ENCODE assay signal across 1 cellular context in the genomic region with DNA sequence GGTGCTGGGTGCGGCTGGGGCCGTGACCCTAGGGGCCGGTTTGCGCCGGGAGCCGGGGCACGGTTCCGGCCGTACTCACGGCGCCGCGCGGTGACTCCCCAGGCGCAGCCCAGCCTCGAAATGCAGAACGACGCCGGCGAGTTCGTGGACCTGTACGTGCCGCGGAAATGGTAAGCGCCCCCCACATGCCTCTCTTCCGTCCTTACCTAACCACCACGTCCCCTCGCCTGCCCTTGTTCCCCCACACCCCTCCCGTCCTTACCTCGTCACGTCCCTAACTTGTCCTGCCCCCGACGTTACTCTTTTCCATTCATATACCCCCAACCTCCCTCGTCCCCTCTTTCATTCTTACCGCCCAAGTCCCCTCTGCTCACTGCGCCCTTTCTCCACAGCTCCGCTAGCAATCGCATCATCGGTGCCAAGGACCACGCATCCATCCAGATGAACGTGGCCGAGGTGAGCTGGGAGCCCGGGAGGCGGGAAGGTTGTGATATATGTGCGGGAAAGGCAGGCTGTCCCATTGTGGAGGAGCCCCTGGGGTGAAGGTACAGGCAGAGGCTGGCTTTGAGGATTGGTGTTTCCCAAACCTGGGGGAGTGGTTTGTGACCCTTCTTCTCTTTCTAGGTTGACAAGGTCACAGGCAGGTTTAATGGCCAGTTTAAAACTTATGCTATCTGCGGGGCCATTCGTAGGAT.
A peak's percentile ranks its signal among the peaks of the same experiment; 100 is the strongest.
TF ChIP-seq lines count a peak whose summit lies in the region.

No MANE protein-coding gene starts in this region.

TF ChIP-seq in HepG2, 621 proteins besides CTCF, POLR2A, EP300 and RAD21 (continued from another document and continues in another):
- TF ChIP-seq, protein P1, sequence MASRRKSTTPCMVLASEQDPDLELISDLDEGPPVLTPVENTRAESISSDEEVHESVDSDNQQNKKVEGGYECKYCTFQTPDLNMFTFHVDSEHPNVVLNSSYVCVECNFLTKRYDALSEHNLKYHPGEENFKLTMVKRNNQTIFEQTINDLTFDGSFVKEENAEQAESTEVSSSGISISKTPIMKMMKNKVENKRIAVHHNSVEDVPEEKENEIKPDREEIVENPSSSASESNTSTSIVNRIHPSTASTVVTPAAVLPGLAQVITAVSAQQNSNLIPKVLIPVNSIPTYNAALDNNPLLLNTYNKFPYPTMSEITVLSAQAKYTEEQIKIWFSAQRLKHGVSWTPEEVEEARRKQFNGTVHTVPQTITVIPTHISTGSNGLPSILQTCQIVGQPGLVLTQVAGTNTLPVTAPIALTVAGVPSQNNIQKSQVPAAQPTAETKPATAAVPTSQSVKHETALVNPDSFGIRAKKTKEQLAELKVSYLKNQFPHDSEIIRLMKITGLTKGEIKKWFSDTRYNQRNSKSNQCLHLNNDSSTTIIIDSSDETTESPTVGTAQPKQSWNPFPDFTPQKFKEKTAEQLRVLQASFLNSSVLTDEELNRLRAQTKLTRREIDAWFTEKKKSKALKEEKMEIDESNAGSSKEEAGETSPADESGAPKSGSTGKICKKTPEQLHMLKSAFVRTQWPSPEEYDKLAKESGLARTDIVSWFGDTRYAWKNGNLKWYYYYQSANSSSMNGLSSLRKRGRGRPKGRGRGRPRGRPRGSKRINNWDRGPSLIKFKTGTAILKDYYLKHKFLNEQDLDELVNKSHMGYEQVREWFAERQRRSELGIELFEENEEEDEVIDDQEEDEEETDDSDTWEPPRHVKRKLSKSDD (CRISPR knock-in tag; IDR thresholded peaks at IDR 0.05; ENCODE audit: low read depth) = peak; percentile 46; the same call in 1 of the 2 replicates
- TF ChIP-seq, protein P2, sequence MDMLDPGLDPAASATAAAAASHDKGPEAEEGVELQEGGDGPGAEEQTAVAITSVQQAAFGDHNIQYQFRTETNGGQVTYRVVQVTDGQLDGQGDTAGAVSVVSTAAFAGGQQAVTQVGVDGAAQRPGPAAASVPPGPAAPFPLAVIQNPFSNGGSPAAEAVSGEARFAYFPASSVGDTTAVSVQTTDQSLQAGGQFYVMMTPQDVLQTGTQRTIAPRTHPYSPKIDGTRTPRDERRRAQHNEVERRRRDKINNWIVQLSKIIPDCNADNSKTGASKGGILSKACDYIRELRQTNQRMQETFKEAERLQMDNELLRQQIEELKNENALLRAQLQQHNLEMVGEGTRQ (IDR thresholded peaks at IDR 0.05; ENCODE audit: low read depth, low read length) = no peak
- TF ChIP-seq, protein P2 (CRISPR knock-in tag; IDR thresholded peaks at IDR 0.05; ENCODE audit: borderline replicate concordance) = no peak
- TF ChIP-seq ZNF253 (CRISPR knock-in tag; IDR thresholded peaks at IDR 0.05; ENCODE audit: borderline replicate concordance) = peak; percentile 21; the same call in 1 of the 2 replicates
- no peak for TF ChIP-seq ZMAT3 (CRISPR knock-in tag; conservative IDR thresholded peaks at IDR 0.05)
- 0 out of 2 replicates have a peak, but pooled peaks have one; percentile 25 for TF ChIP-seq ZC3H13 (CRISPR knock-in tag; IDR thresholded peaks at IDR 0.05)
- TF ChIP-seq, protein P3, sequence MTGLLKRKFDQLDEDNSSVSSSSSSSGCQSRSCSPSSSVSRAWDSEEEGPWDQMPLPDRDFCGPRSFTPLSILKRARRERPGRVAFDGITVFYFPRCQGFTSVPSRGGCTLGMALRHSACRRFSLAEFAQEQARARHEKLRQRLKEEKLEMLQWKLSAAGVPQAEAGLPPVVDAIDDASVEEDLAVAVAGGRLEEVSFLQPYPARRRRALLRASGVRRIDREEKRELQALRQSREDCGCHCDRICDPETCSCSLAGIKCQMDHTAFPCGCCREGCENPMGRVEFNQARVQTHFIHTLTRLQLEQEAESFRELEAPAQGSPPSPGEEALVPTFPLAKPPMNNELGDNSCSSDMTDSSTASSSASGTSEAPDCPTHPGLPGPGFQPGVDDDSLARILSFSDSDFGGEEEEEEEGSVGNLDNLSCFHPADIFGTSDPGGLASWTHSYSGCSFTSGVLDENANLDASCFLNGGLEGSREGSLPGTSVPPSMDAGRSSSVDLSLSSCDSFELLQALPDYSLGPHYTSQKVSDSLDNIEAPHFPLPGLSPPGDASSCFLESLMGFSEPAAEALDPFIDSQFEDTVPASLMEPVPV (CRISPR knock-in tag; IDR thresholded peaks at IDR 0.05) = no peak
- TF ChIP-seq HNRNPH1 (optimal IDR thresholded peaks at IDR 0.05; ENCODE audit: low read depth, low read length) = peak; percentile 37
- TF ChIP-seq LCORL (IDR thresholded peaks at IDR 0.05) = no peak
- TF ChIP-seq LCORL (CRISPR knock-in tag; IDR thresholded peaks at IDR 0.05) = no peak
- TF ChIP-seq ZFP90 (CRISPR knock-in tag; IDR thresholded peaks at IDR 0.05; ENCODE audit: borderline replicate concordance) = 0 out of 2 replicates have a peak, but pooled peaks have one; percentile 47
- 0 out of 2 replicates have a peak, but pooled peaks have one; percentile 6 for TF ChIP-seq ZSCAN9 (CRISPR knock-in tag; IDR thresholded peaks at IDR 0.05; ENCODE audit: borderline replicate concordance)
- TF ChIP-seq, protein P4, sequence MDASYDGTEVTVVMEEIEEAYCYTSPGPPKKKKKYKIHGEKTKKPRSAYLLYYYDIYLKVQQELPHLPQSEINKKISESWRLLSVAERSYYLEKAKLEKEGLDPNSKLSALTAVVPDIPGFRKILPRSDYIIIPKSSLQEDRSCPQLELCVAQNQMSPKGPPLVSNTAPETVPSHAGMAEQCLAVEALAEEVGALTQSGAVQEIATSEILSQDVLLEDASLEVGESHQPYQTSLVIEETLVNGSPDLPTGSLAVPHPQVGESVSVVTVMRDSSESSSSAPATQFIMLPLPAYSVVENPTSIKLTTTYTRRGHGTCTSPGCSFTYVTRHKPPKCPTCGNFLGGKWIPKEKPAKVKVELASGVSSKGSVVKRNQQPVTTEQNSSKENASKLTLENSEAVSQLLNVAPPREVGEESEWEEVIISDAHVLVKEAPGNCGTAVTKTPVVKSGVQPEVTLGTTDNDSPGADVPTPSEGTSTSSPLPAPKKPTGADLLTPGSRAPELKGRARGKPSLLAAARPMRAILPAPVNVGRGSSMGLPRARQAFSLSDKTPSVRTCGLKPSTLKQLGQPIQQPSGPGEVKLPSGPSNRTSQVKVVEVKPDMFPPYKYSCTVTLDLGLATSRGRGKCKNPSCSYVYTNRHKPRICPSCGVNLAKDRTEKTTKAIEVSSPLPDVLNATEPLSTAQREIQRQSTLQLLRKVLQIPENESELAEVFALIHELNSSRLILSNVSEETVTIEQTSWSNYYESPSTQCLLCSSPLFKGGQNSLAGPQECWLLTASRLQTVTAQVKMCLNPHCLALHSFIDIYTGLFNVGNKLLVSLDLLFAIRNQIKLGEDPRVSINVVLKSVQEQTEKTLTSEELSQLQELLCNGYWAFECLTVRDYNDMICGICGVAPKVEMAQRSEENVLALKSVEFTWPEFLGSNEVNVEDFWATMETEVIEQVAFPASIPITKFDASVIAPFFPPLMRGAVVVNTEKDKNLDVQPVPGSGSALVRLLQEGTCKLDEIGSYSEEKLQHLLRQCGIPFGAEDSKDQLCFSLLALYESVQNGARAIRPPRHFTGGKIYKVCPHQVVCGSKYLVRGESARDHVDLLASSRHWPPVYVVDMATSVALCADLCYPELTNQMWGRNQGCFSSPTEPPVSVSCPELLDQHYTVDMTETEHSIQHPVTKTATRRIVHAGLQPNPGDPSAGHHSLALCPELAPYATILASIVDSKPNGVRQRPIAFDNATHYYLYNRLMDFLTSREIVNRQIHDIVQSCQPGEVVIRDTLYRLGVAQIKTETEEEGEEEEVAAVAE (CRISPR knock-in tag; IDR thresholded peaks at IDR 0.05; ENCODE audit: borderline replicate concordance) = no peak
- TF ChIP-seq ZBTB21 (CRISPR knock-in tag; IDR thresholded peaks at IDR 0.05) = no peak
- TF ChIP-seq, protein P5, sequence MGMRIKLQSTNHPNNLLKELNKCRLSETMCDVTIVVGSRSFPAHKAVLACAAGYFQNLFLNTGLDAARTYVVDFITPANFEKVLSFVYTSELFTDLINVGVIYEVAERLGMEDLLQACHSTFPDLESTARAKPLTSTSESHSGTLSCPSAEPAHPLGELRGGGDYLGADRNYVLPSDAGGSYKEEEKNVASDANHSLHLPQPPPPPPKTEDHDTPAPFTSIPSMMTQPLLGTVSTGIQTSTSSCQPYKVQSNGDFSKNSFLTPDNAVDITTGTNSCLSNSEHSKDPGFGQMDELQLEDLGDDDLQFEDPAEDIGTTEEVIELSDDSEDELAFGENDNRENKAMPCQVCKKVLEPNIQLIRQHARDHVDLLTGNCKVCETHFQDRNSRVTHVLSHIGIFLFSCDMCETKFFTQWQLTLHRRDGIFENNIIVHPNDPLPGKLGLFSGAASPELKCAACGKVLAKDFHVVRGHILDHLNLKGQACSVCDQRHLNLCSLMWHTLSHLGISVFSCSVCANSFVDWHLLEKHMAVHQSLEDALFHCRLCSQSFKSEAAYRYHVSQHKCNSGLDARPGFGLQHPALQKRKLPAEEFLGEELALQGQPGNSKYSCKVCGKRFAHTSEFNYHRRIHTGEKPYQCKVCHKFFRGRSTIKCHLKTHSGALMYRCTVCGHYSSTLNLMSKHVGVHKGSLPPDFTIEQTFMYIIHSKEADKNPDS (CRISPR knock-in tag; IDR thresholded peaks at IDR 0.05) = 0 out of 2 replicates have a peak, but pooled peaks have one; percentile 1
- TF ChIP-seq, protein P6, sequence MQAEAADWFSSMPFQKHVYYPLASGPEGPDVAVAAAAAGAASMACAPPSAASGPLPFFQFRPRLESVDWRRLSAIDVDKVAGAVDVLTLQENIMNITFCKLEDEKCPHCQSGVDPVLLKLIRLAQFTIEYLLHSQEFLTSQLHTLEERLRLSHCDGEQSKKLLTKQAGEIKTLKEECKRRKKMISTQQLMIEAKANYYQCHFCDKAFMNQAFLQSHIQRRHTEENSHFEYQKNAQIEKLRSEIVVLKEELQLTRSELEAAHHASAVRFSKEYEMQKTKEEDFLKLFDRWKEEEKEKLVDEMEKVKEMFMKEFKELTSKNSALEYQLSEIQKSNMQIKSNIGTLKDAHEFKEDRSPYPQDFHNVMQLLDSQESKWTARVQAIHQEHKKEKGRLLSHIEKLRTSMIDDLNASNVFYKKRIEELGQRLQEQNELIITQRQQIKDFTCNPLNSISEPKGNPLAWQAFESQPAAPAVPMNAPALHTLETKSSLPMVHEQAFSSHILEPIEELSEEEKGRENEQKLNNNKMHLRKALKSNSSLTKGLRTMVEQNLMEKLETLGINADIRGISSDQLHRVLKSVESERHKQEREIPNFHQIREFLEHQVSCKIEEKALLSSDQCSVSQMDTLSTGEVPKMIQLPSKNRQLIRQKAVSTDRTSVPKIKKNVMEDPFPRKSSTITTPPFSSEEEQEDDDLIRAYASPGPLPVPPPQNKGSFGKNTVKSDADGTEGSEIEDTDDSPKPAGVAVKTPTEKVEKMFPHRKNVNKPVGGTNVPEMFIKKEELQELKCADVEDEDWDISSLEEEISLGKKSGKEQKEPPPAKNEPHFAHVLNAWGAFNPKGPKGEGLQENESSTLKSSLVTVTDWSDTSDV (CRISPR knock-in tag; IDR thresholded peaks at IDR 0.05) = 0 out of 2 replicates have a peak, but pooled peaks have one; percentile 89
- peak; percentile 97 for TF ChIP-seq NR2C2 (CRISPR knock-in tag; IDR thresholded peaks at IDR 0.05; ENCODE audit: borderline replicate concordance)
- TF ChIP-seq, protein P7, sequence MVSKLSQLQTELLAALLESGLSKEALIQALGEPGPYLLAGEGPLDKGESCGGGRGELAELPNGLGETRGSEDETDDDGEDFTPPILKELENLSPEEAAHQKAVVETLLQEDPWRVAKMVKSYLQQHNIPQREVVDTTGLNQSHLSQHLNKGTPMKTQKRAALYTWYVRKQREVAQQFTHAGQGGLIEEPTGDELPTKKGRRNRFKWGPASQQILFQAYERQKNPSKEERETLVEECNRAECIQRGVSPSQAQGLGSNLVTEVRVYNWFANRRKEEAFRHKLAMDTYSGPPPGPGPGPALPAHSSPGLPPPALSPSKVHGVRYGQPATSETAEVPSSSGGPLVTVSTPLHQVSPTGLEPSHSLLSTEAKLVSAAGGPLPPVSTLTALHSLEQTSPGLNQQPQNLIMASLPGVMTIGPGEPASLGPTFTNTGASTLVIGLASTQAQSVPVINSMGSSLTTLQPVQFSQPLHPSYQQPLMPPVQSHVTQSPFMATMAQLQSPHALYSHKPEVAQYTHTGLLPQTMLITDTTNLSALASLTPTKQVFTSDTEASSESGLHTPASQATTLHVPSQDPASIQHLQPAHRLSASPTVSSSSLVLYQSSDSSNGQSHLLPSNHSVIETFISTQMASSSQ (IDR thresholded peaks at IDR 0.05; ENCODE audit: low read depth) = no peak
- TF ChIP-seq, protein P7 (CRISPR knock-in tag; IDR thresholded peaks at IDR 0.05; ENCODE audit: borderline replicate concordance) = no peak
- no peak for TF ChIP-seq PRPF4 (IDR thresholded peaks at IDR 0.05; ENCODE audit: low read depth, low read length, poor library complexity, severe bottlenecking)
- TF ChIP-seq, protein P8, sequence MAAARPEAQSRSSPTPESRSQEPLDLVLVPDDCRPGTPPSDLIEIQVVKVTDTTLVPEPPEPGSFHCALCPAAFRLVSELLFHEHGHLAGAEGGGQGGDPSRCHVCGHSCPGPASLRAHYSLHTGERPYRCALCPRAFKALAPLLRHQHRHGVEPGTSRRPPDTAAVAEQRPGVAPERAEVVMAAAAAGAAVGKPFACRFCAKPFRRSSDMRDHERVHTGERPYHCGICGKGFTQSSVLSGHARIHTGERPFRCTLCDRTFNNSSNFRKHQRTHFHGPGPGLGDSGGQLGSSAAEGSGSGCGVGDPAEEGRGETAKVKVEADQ (CRISPR knock-in tag; IDR thresholded peaks at IDR 0.05; ENCODE audit: borderline replicate concordance) = 0 out of 2 replicates have a peak, but pooled peaks have one; percentile 6
- 0 out of 2 replicates have a peak, but pooled peaks have one; percentile 25 for TF ChIP-seq ZFP37 (CRISPR knock-in tag; IDR thresholded peaks at IDR 0.05; ENCODE audit: borderline replicate concordance)
- no peak for TF ChIP-seq CBX1 (IDR thresholded peaks at IDR 0.05; ENCODE audit: low read depth)
- TF ChIP-seq ZZZ3 (CRISPR knock-in tag; IDR thresholded peaks at IDR 0.05; ENCODE audit: borderline replicate concordance) = no peak
- TF ChIP-seq ZNF891 (CRISPR knock-in tag; IDR thresholded peaks at IDR 0.05) = peak; percentile 21; the same call in 1 of the 2 replicates
- no peak for TF ChIP-seq ZNF773 (CRISPR knock-in tag; IDR thresholded peaks at IDR 0.05; ENCODE audit: borderline replicate concordance)
